Comparison of ENCODE assay signal across 19 cellular contexts in the genomic region with DNA sequence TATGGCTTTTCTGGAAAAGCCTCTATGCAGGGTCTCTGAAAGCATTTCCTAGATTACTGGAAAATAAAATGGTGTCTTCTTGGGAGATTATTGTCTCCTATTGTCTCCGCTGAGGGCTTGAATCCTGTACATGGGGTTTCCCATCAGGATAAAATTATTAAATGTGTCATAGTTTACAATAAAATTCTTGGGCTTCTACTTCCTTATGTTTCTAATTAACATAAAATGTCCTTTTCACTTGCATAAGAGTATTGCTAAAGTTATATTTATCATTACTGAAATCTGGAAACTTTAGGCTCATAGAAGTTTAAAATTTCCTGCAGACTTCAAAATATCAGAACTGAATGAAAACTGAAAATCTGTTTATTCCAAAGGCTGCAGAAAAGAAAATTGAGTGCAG.
"Had no signal": no experiment of that assay in that cellular context is flagged by ENCODE, and none has a peak within 500 bp of the region (broad histone marks: within the 10 kb centered on the region; RNA-seq: fewer than 3 reads in every experiment).

No MANE protein-coding gene starts in this region.

- H3K27ac ChIP-seq: SJSA1 had no signal

- H3K36me3 ChIP-seq: SJSA1 had no signal

- H3K4me3 ChIP-seq: SJSA1 had no signal

- H3K9me3 ChIP-seq: SJSA1 had no signal

- DNase-seq: KBM-7, MV-4-11, NCI-H1092, NCI-H1105 treated with DMSO at 0.1 percent for 48 hours, NCI-H1417 treated with DMSO at 0.1 percent for 48 hours, NCI-H146, NCI-H1694 treated with DMSO at 0.1 percent for 48 hours, NCI-H1930, NCI-H2081, NCI-H2107, NCI-H2227 treated with DMSO at 0.1 percent for 48 hours, NCI-H524, NCI-H526 treated with DMSO at 0.1 percent for 48 hours, NCI-H748 treated with DMSO at 0.1 percent for 48 hours, Right ventricle myocardium superior, RPMI8226, SIG-M5, T-helper 1 cell had no signal
